30 cellular contexts compared by ENCODE assay signal in the genomic region with DNA sequence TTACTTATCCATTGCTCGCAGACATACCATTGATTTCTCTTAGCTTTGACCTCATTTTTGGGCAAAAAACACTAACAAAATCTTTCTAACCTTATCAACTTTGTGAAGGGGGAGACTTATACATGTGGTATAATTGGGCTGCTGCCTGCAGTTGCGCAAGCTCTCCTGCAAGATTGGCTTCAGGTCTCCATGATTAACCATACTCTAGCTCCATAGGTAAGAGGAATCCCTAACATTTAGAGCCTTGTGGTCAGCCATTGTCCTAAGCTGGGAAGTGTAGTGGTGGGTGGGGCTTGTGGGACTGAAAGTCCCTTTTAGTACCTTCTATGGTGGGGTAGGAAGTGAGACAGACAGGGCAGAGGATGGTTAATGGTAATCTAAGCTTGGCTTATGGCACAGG.
"Had no signal": no experiment of that assay in that cellular context is flagged by ENCODE, and none has a peak within 500 bp of the region (broad histone marks: within the 10 kb centered on the region; RNA-seq: fewer than 3 reads in every experiment).

No MANE protein-coding gene starts in this region.

- H3K9me3 Mint-ChIP-seq: activated CD4-positive, alpha-beta memory T cell treated with anti-CD3 and anti-CD28 coated beads, Interleukin-2, amount 10 ng/mL, durations not matched to agents 7 days and 5 days; activated CD4-positive, alpha-beta T cell treated with anti-CD3 and anti-CD28 coated beads, Interleukin-2, amount 10 ng/mL, durations not matched to agents 24 days and 14 days; activated naive CD8-positive, alpha-beta T cell treated with anti-CD3 and anti-CD28 coated beads, Interleukin-2, amount 50 U/mL, for 24 hours; activated T-helper 1 cell treated with anti-CD3 and anti-CD28 coated beads, Interleukin-12 subunit alpha, Interleukin-12 subunit beta, Interleukin-2, Interleukin-4 antibody, amounts not matched to agents 30 ng/mL and 10 ng/mL and 1 ng/mL, durations not matched to agents 14 hours and 24 hours and 36 hours; memory B cell; nephron progenitor cell; stimulated activated naive B cell treated with anti-CD40 and anti-IgM and Interleukin-4, amounts not matched to agents 10 μg/mL and 1 μg/mL and 100 μg/mL, for 72 hours; T-helper 1 cell treated with Interleukin-12 subunit alpha and Interleukin-12 subunit beta and Interleukin-4 antibody, amounts not matched to agents 30 μg/mL and 1 μg/mL, for 36 hours; type B pancreatic cell had no signal

- DNase-seq: activated CD4-positive, alpha-beta memory T cell treated with anti-CD3 and anti-CD28 coated beads, Interleukin-2, amount 10 ng/mL, durations not matched to agents 7 days and 5 days; activated CD4-positive, alpha-beta T cell treated with anti-CD3 and anti-CD28 coated beads, Interleukin-2, amount 10 ng/mL, durations not matched to agents 24 days and 14 days; activated gamma-delta T cell; activated naive CD4-positive, alpha-beta T cell treated with anti-CD3 and anti-CD28 coated beads, Interleukin-2, amount 50 U/mL, for 16 hours; activated naive CD8-positive, alpha-beta T cell treated with anti-CD3 and anti-CD28 coated beads, Interleukin-2, amount 50 U/mL, for 24 hours; dermis blood vessel endothelial cell; effector memory CD4-positive, alpha-beta T cell; glutamatergic neuron; hypothalamus; islet precursor cell; left cardiac atrium; mucosa of descending colon; nephron progenitor cell; nucleus accumbens; small intestine; stimulated activated CD4-positive, alpha-beta T cell treated with anti-CD3 and anti-CD28 coated beads, Interleukin-2, amount 100 ng/mL, for 24 hours; stimulated activated CD8-positive, alpha-beta memory T cell treated with anti-CD3 and anti-CD28 coated beads, Interleukin-4, amount 100 ng/mL, for 48 hours; stimulated activated naive B cell treated with anti-CD40 and anti-IgM and Interleukin-4, amounts not matched to agents 10 μg/mL and 1 μg/mL and 100 μg/mL, for 72 hours; testis had no signal

- H3K9ac ChIP-seq: parathyroid adenoma had no signal

- H3K27ac Mint-ChIP-seq: activated CD4-positive, alpha-beta memory T cell treated with anti-CD3 and anti-CD28 coated beads, Interleukin-2, amount 10 ng/mL, durations not matched to agents 7 days and 5 days; activated CD4-positive, alpha-beta T cell treated with anti-CD3 and anti-CD28 coated beads, Interleukin-2, amount 10 ng/mL, durations not matched to agents 24 days and 14 days; activated naive CD8-positive, alpha-beta T cell treated with anti-CD3 and anti-CD28 coated beads, Interleukin-2, amount 50 U/mL, for 24 hours; activated T-helper 1 cell treated with anti-CD3 and anti-CD28 coated beads, Interleukin-12 subunit alpha, Interleukin-12 subunit beta, Interleukin-2, Interleukin-4 antibody, amounts not matched to agents 30 ng/mL and 10 ng/mL and 1 ng/mL, durations not matched to agents 14 hours and 24 hours and 36 hours; memory B cell; nephron progenitor cell; stimulated activated naive B cell treated with anti-CD40 and anti-IgM and Interleukin-4, amounts not matched to agents 10 μg/mL and 1 μg/mL and 100 μg/mL, for 72 hours; T-helper 1 cell treated with Interleukin-12 subunit alpha and Interleukin-12 subunit beta and Interleukin-4 antibody, amounts not matched to agents 30 μg/mL and 1 μg/mL, for 36 hours; type B pancreatic cell had no signal

- H3K79me2 ChIP-seq: parathyroid adenoma had no signal

- ATAC-seq: activated CD4-positive, CD25-positive, alpha-beta regulatory T cell treated with anti-CD3 and anti-CD28 coated beads, Interleukin-2, amount 50 U/mL, for 24 hours; activated naive CD8-positive, alpha-beta T cell treated with anti-CD3 and anti-CD28 coated beads, Interleukin-2, amount 50 U/mL, for 24 hours; esophagus mucosa; mucosa of descending colon; sciatic nerve; stimulated activated naive B cell treated with anti-CD40 and anti-IgM and Interleukin-4, amounts not matched to agents 10 μg/mL and 1 μg/mL and 100 μg/mL, for 72 hours had no signal

- H3K4me1 ChIP-seq: parathyroid adenoma, testis, vagina had no signal

- H3K9me3 ChIP-seq: mucosa of descending colon, testis, vagina had no signal

- H2AFZ ChIP-seq: parathyroid adenoma had no signal

- H3K36me3 Mint-ChIP-seq: memory B cell; stimulated activated naive B cell treated with anti-CD40 and anti-IgM and Interleukin-4, amounts not matched to agents 10 μg/mL and 1 μg/mL and 100 μg/mL, for 72 hours; type B pancreatic cell had no signal

- FAIRE-seq: endothelial cell of umbilical vein, frontal cortex, small intestine had no signal

- H3K27me3 ChIP-seq: testis, vagina had no signal

- H3K4me3 Mint-ChIP-seq: activated CD4-positive, alpha-beta memory T cell treated with anti-CD3 and anti-CD28 coated beads, Interleukin-2, amount 10 ng/mL, durations not matched to agents 7 days and 5 days; activated CD4-positive, alpha-beta T cell treated with anti-CD3 and anti-CD28 coated beads, Interleukin-2, amount 10 ng/mL, durations not matched to agents 24 days and 14 days; activated naive CD8-positive, alpha-beta T cell treated with anti-CD3 and anti-CD28 coated beads, Interleukin-2, amount 50 U/mL, for 24 hours; activated T-helper 1 cell treated with anti-CD3 and anti-CD28 coated beads, Interleukin-12 subunit alpha, Interleukin-12 subunit beta, Interleukin-2, Interleukin-4 antibody, amounts not matched to agents 30 ng/mL and 10 ng/mL and 1 ng/mL, durations not matched to agents 14 hours and 24 hours and 36 hours; memory B cell; nephron progenitor cell; stimulated activated naive B cell treated with anti-CD40 and anti-IgM and Interleukin-4, amounts not matched to agents 10 μg/mL and 1 μg/mL and 100 μg/mL, for 72 hours; T-helper 1 cell treated with Interleukin-12 subunit alpha and Interleukin-12 subunit beta and Interleukin-4 antibody, amounts not matched to agents 30 μg/mL and 1 μg/mL, for 36 hours; type B pancreatic cell had no signal

- H3K4me3 ChIP-seq: mucosa of descending colon, testis, vagina had no signal

- H3K27me3 Mint-ChIP-seq: stimulated activated naive B cell treated with anti-CD40 and anti-IgM and Interleukin-4, amounts not matched to agents 10 μg/mL and 1 μg/mL and 100 μg/mL, for 72 hours; type B pancreatic cell had no signal

- H3K4me1 Mint-ChIP-seq: memory B cell, nephron progenitor cell had no signal

- H3K27ac ChIP-seq: parathyroid adenoma, testis, vagina had no signal

- H3K36me3 ChIP-seq: vagina had no signal
